ENCODE assay signal across 1 cellular context in genomic region chr6:160991411-160992322, GRCh38.
A peak's percentile ranks its signal among the peaks of the same experiment; 100 is the strongest.
TF ChIP-seq lines count a peak whose summit lies in the region.

Gene MAP3K4, plus strand, starts transcription at chr6:160991769. Its CDS starts 163 bp downstream, at chr6:160991932.

TF ChIP-seq in H1, 55 proteins besides CTCF, POLR2A, EP300 and RAD21 (continued from another document):
- TF ChIP-seq RXRA (IDR thresholded peaks at IDR 0.05; ENCODE audit: insufficient read depth, low read depth, low read length) (no peak), CHD1 (IDR thresholded peaks at IDR 0.05; ENCODE audit: low read depth, low read length) (no peak), JUN (IDR thresholded peaks at IDR 0.05; ENCODE audit: low read depth, low read length) (no peak), ASH2L (IDR thresholded peaks at IDR 0.05; ENCODE audit: low read length) (peak; percentile 27), TAF7 (optimal IDR thresholded peaks at IDR 0.05; ENCODE audit: borderline replicate concordance, low read depth, low read length) (peak; percentile 77), GABPA (IDR thresholded peaks at IDR 0.05; ENCODE audit: borderline replicate concordance, insufficient read depth, low read length) (no peak), GTF2F1 (IDR thresholded peaks at IDR 0.05; ENCODE audit: borderline replicate concordance, low read depth, low read length) (no peak), E2F6 (IDR thresholded peaks at IDR 0.05) (no peak), TAF1 (IDR thresholded peaks at IDR 0.05; ENCODE audit: low read depth, low read length) (peak; percentile 86), RNF2 (IDR thresholded peaks at IDR 0.05; ENCODE audit: borderline replicate concordance, low read depth, low read length, missing control alignments, poor library complexity, severe bottlenecking) (no peak), KDM5A (IDR thresholded peaks at IDR 0.05; ENCODE audit: low read length) (peak; percentile 60), CREB1 (IDR thresholded peaks at IDR 0.05) (0 out of 2 replicates have a peak, but pooled peaks have one; percentile 47), SIRT6 (IDR thresholded peaks at IDR 0.05; ENCODE audit: low read length) (no peak), TEAD4 (IDR thresholded peaks at IDR 0.05; ENCODE audit: low read depth, low read length) (peak; percentile 75; the same call in 1 of the 2 replicates), USF2 (IDR thresholded peaks at IDR 0.05; ENCODE audit: low read length) (no peak), CBX8 (IDR thresholded peaks at IDR 0.05; ENCODE audit: borderline replicate concordance, low read depth, low read length) (no peak), TBP (IDR thresholded peaks at IDR 0.05; ENCODE audit: low read depth, low read length) (peak; percentile 60), HDAC2 (IDR thresholded peaks at IDR 0.05; ENCODE audit: borderline replicate concordance in 1 of 2, low read depth in 2 of 2, low read length in 2 of 2) (no peak), CBX5 (IDR thresholded peaks at IDR 0.05; ENCODE audit: low read depth, low read length) (no peak), RFX5 (IDR thresholded peaks at IDR 0.05; ENCODE audit: borderline replicate concordance, low read depth, low read length) (no peak), BACH1 (IDR thresholded peaks at IDR 0.05; ENCODE audit: low read length) (no peak), CEBPB (IDR thresholded peaks at IDR 0.05; ENCODE audit: low read depth, low read length) (no peak), ATF2 (IDR thresholded peaks at IDR 0.05; ENCODE audit: low read length) (no peak), POLR2AphosphoS5 (IDR thresholded peaks at IDR 0.05; ENCODE audit: low read depth, low read length) (peak; percentile 59; the same call in 1 of the 2 replicates), PHF8 (conservative IDR thresholded peaks at IDR 0.05; ENCODE audit: low read depth, low read length) (peak; percentile 79), SUZ12 (IDR thresholded peaks at IDR 0.05; ENCODE audit: low read length) (no peak), SIN3A (conservative IDR thresholded peaks at IDR 0.05 in 1 of 2, IDR thresholded peaks at IDR 0.05 in 1 of 2; ENCODE audit: low read depth in 1 of 2, low read length in 2 of 2) (peak in 1 of 2 experiments; percentile 43; a peak in 1 of 4 replicates), HDAC6 (IDR thresholded peaks at IDR 0.05; ENCODE audit: low read depth, low read length) (no peak), POU5F1 (IDR thresholded peaks at IDR 0.05; ENCODE audit: low read depth, low read length) (no peak), YY1 (IDR thresholded peaks at IDR 0.05; ENCODE audit: low read depth, low read length) (peak; percentile 95), FOSL1 (IDR thresholded peaks at IDR 0.05; ENCODE audit: insufficient read depth, low read depth, low read length) (no peak), MAX (IDR thresholded peaks at IDR 0.05) (no peak), RBBP5 (IDR thresholded peaks at IDR 0.05; ENCODE audit: borderline replicate concordance, low read depth, low read length) (peak; percentile 95), KDM4A (IDR thresholded peaks at IDR 0.05; ENCODE audit: low read depth, low read length, severe bottlenecking) (peak; percentile 57), JUND (IDR thresholded peaks at IDR 0.05; ENCODE audit: low read length) (no peak), NRF1 (IDR thresholded peaks at IDR 0.05; ENCODE audit: low read depth, low read length) (no peak), SP2 (IDR thresholded peaks at IDR 0.05; ENCODE audit: low read length) (no peak), SP4 (IDR thresholded peaks at IDR 0.05; ENCODE audit: low read length) (no peak), EGR1 (IDR thresholded peaks at IDR 0.05; ENCODE audit: borderline replicate concordance, low read depth, low read length) (peak; percentile 81; the same call in 1 of the 2 replicates), ATF3 (IDR thresholded peaks at IDR 0.05; ENCODE audit: insufficient read depth, low read depth, low read length) (no peak), SP1 (IDR thresholded peaks at IDR 0.05; ENCODE audit: low read depth, low read length) (no peak), BCL11A (IDR thresholded peaks at IDR 0.05; ENCODE audit: low read depth in 2 of 2, low read length in 2 of 2) (no peak), TCF12 (IDR thresholded peaks at IDR 0.05; ENCODE audit: low read depth, low read length) (no peak)
